16 cellular contexts compared by ENCODE assay signal in genomic region chr1:21725738-21726392, GRCh38.
"Had no signal": no experiment of that assay in that cellular context is flagged by ENCODE, and none has a peak within 500 bp of the region (broad histone marks: within the 10 kb centered on the region; RNA-seq: fewer than 3 reads in every experiment).

No MANE protein-coding gene starts in this region.

- H3K27me3 ChIP-seq: dorsolateral prefrontal cortex, esophagus squamous epithelium, sigmoid colon, suprapubic skin had no signal

- H3K4me3 Mint-ChIP-seq: activated naive CD4-positive, alpha-beta T cell treated with anti-CD3 and anti-CD28 coated beads for 36 hours; activated T-cell treated with anti-CD3 and anti-CD28 coated beads, Interleukin-2, amount 50 U/mL, for 24 hours; natural killer cell treated with Interleukin-12 subunit alpha and Interleukin-12 subunit beta and Interleukin-15 and Interleukin-18, amount 100 ng/mL, for 72 hours; T-helper 1 cell treated with Interleukin-12 subunit alpha and Interleukin-12 subunit beta and Interleukin-4 antibody, amounts not matched to agents 30 μg/mL and 1 μg/mL, for 36 hours; type B pancreatic cell had no signal

- H3K27me3 Mint-ChIP-seq: activated T-cell treated with anti-CD3 and anti-CD28 coated beads, Interleukin-2, amount 50 U/mL, for 24 hours; natural killer cell treated with Interleukin-12 subunit alpha and Interleukin-12 subunit beta and Interleukin-15 and Interleukin-18, amount 100 ng/mL, for 72 hours; type B pancreatic cell had no signal

- H3K4me3 ChIP-seq: dorsolateral prefrontal cortex, esophagus squamous epithelium, mucosa of descending colon, sigmoid colon, suprapubic skin had no signal

- H3K4me1 ChIP-seq: esophagus squamous epithelium, sigmoid colon, suprapubic skin had no signal

- H3K9me3 Mint-ChIP-seq: activated naive CD4-positive, alpha-beta T cell treated with anti-CD3 and anti-CD28 coated beads for 36 hours; activated T-cell treated with anti-CD3 and anti-CD28 coated beads, Interleukin-2, amount 50 U/mL, for 24 hours; natural killer cell treated with Interleukin-12 subunit alpha and Interleukin-12 subunit beta and Interleukin-15 and Interleukin-18, amount 100 ng/mL, for 72 hours; T-helper 1 cell treated with Interleukin-12 subunit alpha and Interleukin-12 subunit beta and Interleukin-4 antibody, amounts not matched to agents 30 μg/mL and 1 μg/mL, for 36 hours; type B pancreatic cell had no signal

- H3K27ac ChIP-seq: dorsolateral prefrontal cortex, esophagus squamous epithelium, sigmoid colon, suprapubic skin had no signal

- DNase-seq: activated CD4-positive, CD25-positive, alpha-beta regulatory T cell; activated naive CD4-positive, alpha-beta T cell treated with anti-CD3 and anti-CD28 coated beads for 36 hours; activated T-cell treated with anti-CD3 and anti-CD28 coated beads, Interleukin-2, amount 50 U/mL, for 24 hours; dorsolateral prefrontal cortex; esophagus squamous epithelium; foreskin fibroblast; glutamatergic neuron; mucosa of descending colon; sigmoid colon; stimulated activated CD4-positive, alpha-beta T cell treated with anti-CD3 and anti-CD28 coated beads, Interleukin-4, amount 100 ng/mL, for 1 hour; stimulated activated CD8-positive, alpha-beta memory T cell treated with anti-CD3 and anti-CD28 coated beads, Interleukin-4, amount 100 ng/mL, for 48 hours; stimulated activated naive CD8-positive, alpha-beta T cell treated with anti-CD3 and anti-CD28 coated beads, Interleukin-15, Interleukin-2, amounts not matched to agents 100 U/mL and 50 U/mL, for 24 hours had no signal

- ATAC-seq: mucosa of descending colon; natural killer cell treated with Interleukin-12 subunit alpha and Interleukin-12 subunit beta and Interleukin-15 and Interleukin-18, amount 100 ng/mL, for 72 hours; stimulated activated naive CD8-positive, alpha-beta T cell treated with anti-CD3 and anti-CD28 coated beads, Interleukin-15, Interleukin-2, amounts not matched to agents 100 U/mL and 50 U/mL, for 24 hours had no signal

- H3K27ac Mint-ChIP-seq: activated naive CD4-positive, alpha-beta T cell treated with anti-CD3 and anti-CD28 coated beads for 36 hours; activated T-cell treated with anti-CD3 and anti-CD28 coated beads, Interleukin-2, amount 50 U/mL, for 24 hours; natural killer cell treated with Interleukin-12 subunit alpha and Interleukin-12 subunit beta and Interleukin-15 and Interleukin-18, amount 100 ng/mL, for 72 hours; T-helper 1 cell treated with Interleukin-12 subunit alpha and Interleukin-12 subunit beta and Interleukin-4 antibody, amounts not matched to agents 30 μg/mL and 1 μg/mL, for 36 hours; type B pancreatic cell had no signal

- H3K9me3 ChIP-seq: esophagus squamous epithelium, mucosa of descending colon, sigmoid colon, suprapubic skin had no signal
